2 cellular contexts compared by ENCODE assay signal in genomic region chr2:11132036-11132671, GRCh38.
TF ChIP-seq lines count a peak whose summit lies in the region.

No MANE protein-coding gene starts in this region.

TF ChIP-seq in GM23338, 12 proteins besides CTCF, POLR2A, EP300 and RAD21 (continued from another document):
- no peak for TF ChIP-seq ZNF462 (CRISPR knock-in tag; IDR thresholded peaks at IDR 0.05)
- no peak for TF ChIP-seq STAT1 (IDR thresholded peaks at IDR 0.05; ENCODE audit: unreplicated experiment)
- TF ChIP-seq ZNF331 (CRISPR knock-in tag; IDR thresholded peaks at IDR 0.05; ENCODE audit: low read depth) = no peak
- TF ChIP-seq EZH2phosphoT487 (IDR thresholded peaks at IDR 0.05; ENCODE audit: unreplicated experiment) = no peak
- TF ChIP-seq REST (IDR thresholded peaks at IDR 0.05; ENCODE audit: unreplicated experiment) = no peak
- TF ChIP-seq, protein P1, sequence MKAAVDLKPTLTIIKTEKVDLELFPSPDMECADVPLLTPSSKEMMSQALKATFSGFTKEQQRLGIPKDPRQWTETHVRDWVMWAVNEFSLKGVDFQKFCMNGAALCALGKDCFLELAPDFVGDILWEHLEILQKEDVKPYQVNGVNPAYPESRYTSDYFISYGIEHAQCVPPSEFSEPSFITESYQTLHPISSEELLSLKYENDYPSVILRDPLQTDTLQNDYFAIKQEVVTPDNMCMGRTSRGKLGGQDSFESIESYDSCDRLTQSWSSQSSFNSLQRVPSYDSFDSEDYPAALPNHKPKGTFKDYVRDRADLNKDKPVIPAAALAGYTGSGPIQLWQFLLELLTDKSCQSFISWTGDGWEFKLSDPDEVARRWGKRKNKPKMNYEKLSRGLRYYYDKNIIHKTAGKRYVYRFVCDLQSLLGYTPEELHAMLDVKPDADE (IDR thresholded peaks at IDR 0.05) = no peak

TF ChIP-seq in SK-N-SH, 30 proteins besides CTCF, POLR2A, EP300 and RAD21 (continued from another document):
- TF ChIP-seq ZBTB33 (IDR thresholded peaks at IDR 0.05; ENCODE audit: borderline replicate concordance, low read depth) = no peak
- TF ChIP-seq, protein P2, sequence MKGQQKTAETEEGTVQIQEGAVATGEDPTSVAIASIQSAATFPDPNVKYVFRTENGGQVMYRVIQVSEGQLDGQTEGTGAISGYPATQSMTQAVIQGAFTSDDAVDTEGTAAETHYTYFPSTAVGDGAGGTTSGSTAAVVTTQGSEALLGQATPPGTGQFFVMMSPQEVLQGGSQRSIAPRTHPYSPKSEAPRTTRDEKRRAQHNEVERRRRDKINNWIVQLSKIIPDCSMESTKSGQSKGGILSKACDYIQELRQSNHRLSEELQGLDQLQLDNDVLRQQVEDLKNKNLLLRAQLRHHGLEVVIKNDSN (IDR thresholded peaks at IDR 0.05; ENCODE audit: borderline replicate concordance, low read depth) = no peak
- no peak for TF ChIP-seq JUND (IDR thresholded peaks at IDR 0.05)
- no peak; the same call in 1 of the 2 replicates for TF ChIP-seq GATA2 (CRISPR knock-in tag; IDR thresholded peaks at IDR 0.05)
- TF ChIP-seq EZH2phosphoT487 (IDR thresholded peaks at IDR 0.05; ENCODE audit: borderline replicate concordance, low read depth) = no peak
- no peak for TF ChIP-seq TAF1 (IDR thresholded peaks at IDR 0.05; ENCODE audit: borderline replicate concordance, low read depth, low read length)
- TF ChIP-seq, protein P3, sequence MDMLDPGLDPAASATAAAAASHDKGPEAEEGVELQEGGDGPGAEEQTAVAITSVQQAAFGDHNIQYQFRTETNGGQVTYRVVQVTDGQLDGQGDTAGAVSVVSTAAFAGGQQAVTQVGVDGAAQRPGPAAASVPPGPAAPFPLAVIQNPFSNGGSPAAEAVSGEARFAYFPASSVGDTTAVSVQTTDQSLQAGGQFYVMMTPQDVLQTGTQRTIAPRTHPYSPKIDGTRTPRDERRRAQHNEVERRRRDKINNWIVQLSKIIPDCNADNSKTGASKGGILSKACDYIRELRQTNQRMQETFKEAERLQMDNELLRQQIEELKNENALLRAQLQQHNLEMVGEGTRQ (IDR thresholded peaks at IDR 0.05; ENCODE audit: borderline replicate concordance, low read depth, low read length) = no peak
- TF ChIP-seq CHD2 (IDR thresholded peaks at IDR 0.05; ENCODE audit: low read length, partially characterized antibody) = no peak
- TF ChIP-seq ELF1 (IDR thresholded peaks at IDR 0.05) = no peak
- TF ChIP-seq NFIC (IDR thresholded peaks at IDR 0.05; ENCODE audit: borderline replicate concordance) = no peak
- no peak for TF ChIP-seq RCOR1 (IDR thresholded peaks at IDR 0.05; ENCODE audit: low read length)
- TF ChIP-seq MAX (IDR thresholded peaks at IDR 0.05; ENCODE audit: low read depth) = no peak
- no peak for TF ChIP-seq SMC3 (IDR thresholded peaks at IDR 0.05; ENCODE audit: low read depth, low read length)
- no peak for TF ChIP-seq GABPA (IDR thresholded peaks at IDR 0.05; ENCODE audit: low read depth)
